ENCODE assay signal across 11 cellular contexts in genomic region chr10:32253300-32253699, GRCh38.
DNase-seq lines count a peak whose midpoint lies in the region; ATAC-seq and TF ChIP-seq lines count a peak whose summit lies in the region.
"Had no signal": no experiment of that assay in that cellular context is flagged by ENCODE, and none has a peak within 500 bp of the region (broad histone marks: within the 10 kb centered on the region; RNA-seq: fewer than 3 reads in every experiment).

No MANE protein-coding gene starts in this region.

- H3K27me3 Mint-ChIP-seq in activated CD8-positive, alpha-beta memory T cell treated with anti-CD3 and anti-CD28 coated beads, Interleukin-2, amount 10 ng/mL, durations not matched to agents 7 days and 5 days, result no peaks in the 10 kb centered on the region
- H3K27me3 Mint-ChIP-seq: activated B cell treated with CpG ODN at 0.5 μM for 24 hours had no signal

- TF ChIP-seq CTCF in brain microvascular endothelial cell (IDR thresholded peaks at IDR 0.05; ENCODE audit: low read depth, low read length, missing control alignments), result no peak

- H3K4me3 ChIP-seq in brain microvascular endothelial cell (ENCODE audit: low read depth, low read length), result no peak overlapping the region

- no peak overlapping the region for H3K27ac ChIP-seq in brain microvascular endothelial cell

- peak; percentile 41 for ATAC-seq in activated CD8-positive, alpha-beta memory T cell treated with anti-CD3 and anti-CD28 coated beads, Interleukin-2, amount 10 ng/mL, durations not matched to agents 7 days and 5 days
- no peak for ATAC-seq in GM19324 (IDR thresholded peaks at IDR 0.05; ENCODE audit: low FRiP score, unreplicated experiment)
- no peak for ATAC-seq in HG03565 (IDR thresholded peaks at IDR 0.05; ENCODE audit: unreplicated experiment)

- CTCF ChIA-PET in activated CD8-positive, alpha-beta memory T cell treated with anti-CD3 and anti-CD28 coated beads, Interleukin-2, amount 10 ng/mL, durations not matched to agents 7 days and 5 days (lab: Charles Lee), result interaction anchor here (0.9 to 2.6 kb wide), 3 partner anchors 9 to 120 kb away, joined by 3 to 10 read pairs (median 4); no protein-coding TSS in a partner anchor

- H3K9me3 Mint-ChIP-seq in activated CD8-positive, alpha-beta memory T cell treated with anti-CD3 and anti-CD28 coated beads, Interleukin-2, amount 10 ng/mL, durations not matched to agents 7 days and 5 days (ENCODE audit: low read depth), result no peaks in the 10 kb centered on the region
- H3K9me3 Mint-ChIP-seq: activated B cell treated with CpG ODN at 0.5 μM for 24 hours had no signal

- peaks cover 39% of the 10 kb centered on the region for H3K4me1 Mint-ChIP-seq in activated CD8-positive, alpha-beta memory T cell treated with anti-CD3 and anti-CD28 coated beads, Interleukin-2, amount 10 ng/mL, durations not matched to agents 7 days and 5 days

- H3K36me3 ChIP-seq in brain microvascular endothelial cell (replicated peaks), result no peaks in the 10 kb centered on the region

- no peak overlapping the region for H3K4me3 Mint-ChIP-seq in activated CD8-positive, alpha-beta memory T cell treated with anti-CD3 and anti-CD28 coated beads, Interleukin-2, amount 10 ng/mL, durations not matched to agents 7 days and 5 days
- H3K4me3 Mint-ChIP-seq: activated B cell treated with CpG ODN at 0.5 μM for 24 hours had no signal

- H3K27me3 ChIP-seq in brain microvascular endothelial cell (replicated peaks), result no peaks in the 10 kb centered on the region

- in situ Hi-C loops in brain microvascular endothelial cell (cut with HindIII; ENCODE audit: low pct_ligation_motif_present, low sequenced_read_pairs), result no loop called here

- DNase-seq in activated CD8-positive, alpha-beta memory T cell treated with anti-CD3 and anti-CD28 coated beads, Interleukin-2, amount 10 ng/mL, durations not matched to agents 7 days and 5 days, result peak; percentile 46
- DNase-seq in activated CD8-positive, alpha-beta memory T cell treated with anti-CD3 and anti-CD28 coated beads, Interleukin-2, amount 50 U/mL, for 48 hours, result no peak
- peak; percentile 14 for DNase-seq in LHCN-M2 (ENCODE audit: low read depth)
- DNase-seq in brain microvascular endothelial cell, result peak; percentile 19
- peak; percentile 43 for DNase-seq in renal cortical epithelial cell (ENCODE audit: low read depth)
- DNase-seq in SKM-1 (lab: John Stamatoyannopoulos, UW; ENCODE audit: unreplicated experiment), result no peak
- DNase-seq: activated B cell treated with CpG ODN at 0.5 μM for 24 hours, hypothalamus, NCI-H1694 had no signal

- H3K36me3 Mint-ChIP-seq in activated CD8-positive, alpha-beta memory T cell treated with anti-CD3 and anti-CD28 coated beads, Interleukin-2, amount 10 ng/mL, durations not matched to agents 7 days and 5 days, result no peaks in the 10 kb centered on the region

- peak overlapping the region; percentile 39 for H3K27ac Mint-ChIP-seq in activated CD8-positive, alpha-beta memory T cell treated with anti-CD3 and anti-CD28 coated beads, Interleukin-2, amount 10 ng/mL, durations not matched to agents 7 days and 5 days
- H3K27ac Mint-ChIP-seq: activated B cell treated with CpG ODN at 0.5 μM for 24 hours had no signal

Comparison
In these comparisons a context has a peak if more than half of its experiments do, and no peak if none do; other contexts are left out.
1. DNase-seq: peak in activated CD8-positive, alpha-beta memory T cell treated with anti-CD3 and anti-CD28 coated beads, Interleukin-2, amount 10 ng/mL, durations not matched to agents 7 days and 5 days (single experiment), LHCN-M2 (single experiment), brain microvascular endothelial cell (single experiment) and renal cortical epithelial cell (single experiment); none in activated CD8-positive, alpha-beta memory T cell treated with anti-CD3 and anti-CD28 coated beads, Interleukin-2, amount 50 U/mL, for 48 hours (single experiment) and SKM-1 (single experiment).